14 cellular contexts compared by ENCODE assay signal in the genomic region with DNA sequence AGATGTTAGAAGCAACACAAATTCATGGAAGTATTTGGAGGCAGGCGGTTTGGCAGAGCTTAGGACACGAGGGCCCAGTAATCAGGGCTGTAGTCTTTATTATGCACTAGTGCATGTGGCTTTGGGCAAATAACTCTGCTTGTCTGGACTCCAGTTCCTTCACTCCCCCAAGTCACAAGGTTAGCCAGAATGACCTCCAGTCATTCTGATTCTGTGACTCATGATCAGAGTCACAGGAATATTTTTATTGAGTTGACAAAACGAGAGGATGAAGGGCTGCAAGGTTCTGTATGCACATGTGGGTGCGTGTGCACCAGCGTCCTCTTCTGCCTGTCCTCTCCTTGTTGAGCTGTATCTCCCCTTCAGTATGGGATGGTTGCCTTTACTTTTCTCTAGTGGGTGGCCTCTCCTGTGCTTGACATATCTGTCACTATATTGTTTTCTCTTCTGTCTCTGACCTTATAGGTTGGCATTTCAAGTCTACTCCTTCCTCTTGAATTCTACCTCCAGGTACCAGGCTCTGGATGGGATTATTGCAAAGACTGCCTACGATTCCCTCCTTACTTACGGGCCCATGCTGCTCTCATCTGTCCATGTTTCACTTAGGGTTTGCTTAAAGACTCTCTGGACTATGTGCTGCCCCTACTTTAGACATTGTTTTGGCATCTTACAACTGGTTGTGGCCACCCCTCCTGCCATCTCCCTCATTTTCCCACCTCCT.
DNase-seq lines count a peak whose midpoint lies in the region; ATAC-seq and TF ChIP-seq lines count a peak whose summit lies in the region.
"Had no signal": no experiment of that assay in that cellular context is flagged by ENCODE, and none has a peak within 500 bp of the region (broad histone marks: within the 10 kb centered on the region; RNA-seq: fewer than 3 reads in every experiment).

No MANE protein-coding gene starts in this region.

- no peak overlapping the region for H3K9ac ChIP-seq in neuronal stem cell (ENCODE audit: low read depth, low read length, poor library complexity)

- H3K23ac ChIP-seq in neuronal stem cell (ENCODE audit: low read depth, low read length, poor library complexity) = no peak overlapping the region

- no peak overlapping the region for H2BK5ac ChIP-seq in neuronal stem cell (ENCODE audit: low read length)

- no peak overlapping the region for H4K91ac ChIP-seq in neuronal stem cell (ENCODE audit: low read depth, low read length, poor library complexity)

- peaks cover 0 to 2% of the 10 kb centered on the region in 2 donors for H3K4me1 ChIP-seq in neuronal stem cell (ENCODE audit: control insufficient read depth in 2 of 2, insufficient read depth in 1 of 2, low read depth in 1 of 2, low read length in 2 of 2)
- H3K4me1 ChIP-seq: upper lobe of left lung had no signal

- H3K79me1 ChIP-seq in neuronal stem cell (ENCODE audit: low read depth, low read length) = no peaks in the 10 kb centered on the region

- no peak overlapping the region for H3K4ac ChIP-seq in neuronal stem cell (ENCODE audit: low read length)

- H3K27ac ChIP-seq in neuronal stem cell (replicated peaks; ENCODE audit: low read length) = no peak overlapping the region
- H3K27ac ChIP-seq: upper lobe of left lung had no signal

- no peak overlapping the region for H2AFZ ChIP-seq in neuronal stem cell (ENCODE audit: low read length)

- no CpG with 5 or more reads among the region's 7 CpGs for WGBS in neuronal stem cell (ENCODE audit: extremely low coverage in 2 of 2, insufficient read length in 2 of 2, insufficient replicate concordance in 1 of 2), 2 donors

- no peak overlapping the region for H3K4me3 ChIP-seq in fibroblast of the aortic adventitia (ENCODE audit: low read depth, low read length)
- no peak overlapping the region for H3K4me3 ChIP-seq in neuronal stem cell (ENCODE audit: low read length in 2 of 2)
- H3K4me3 ChIP-seq: upper lobe of left lung had no signal

- no peak overlapping the region for H3K4me2 ChIP-seq in neuronal stem cell (ENCODE audit: insufficient read depth, low read length, poor library complexity, severe bottlenecking)

- DNase-seq in Right ventricle myocardium superior (no peak), Right ventricle myocardium inferior (ENCODE audit: missing footprints) (no peak), WTC11 (ENCODE audit: low spot score) (no peak), fibroblast of the aortic adventitia (ENCODE audit: low read depth) (peak; percentile 25), neuronal stem cell (ENCODE audit: low spot score) (no peak)
- DNase-seq in stimulated activated naive B cell treated with anti-CD40 and anti-IgM and Interleukin-4, amounts not matched to agents 10 μg/mL and 1 μg/mL and 100 μg/mL, for 72 hours = no peak
- no peak for DNase-seq in stimulated activated CD4-positive, alpha-beta T cell treated with anti-CD3 and anti-CD28 coated beads, Interleukin-2, amount 100 ng/mL, for 48 hours
- DNase-seq: amniotic stem cell, GDM1, NCI-H1694 treated with DMSO at 0.1 percent for 48 hours, small intestine, upper lobe of left lung had no signal

- POLR2A ChIA-PET in WTC11 (lab: Charles Lee) = no interaction called here

- intact Hi-C loops in Right ventricle myocardium superior (cut with DNase I) = no loop called here
- intact Hi-C loops in Right ventricle myocardium inferior (cut with DNase I) = no loop called here

- no peak overlapping the region for H2BK12ac ChIP-seq in neuronal stem cell (ENCODE audit: low read length)

- no peaks in the 10 kb centered on the region for H3K4me1 Mint-ChIP-seq in WTC11
- H3K4me1 Mint-ChIP-seq in stimulated activated naive B cell treated with anti-CD40 and anti-IgM and Interleukin-4, amounts not matched to agents 10 μg/mL and 1 μg/mL and 100 μg/mL, for 72 hours = peaks cover 0 to 8% of the 10 kb centered on the region in 2 donors

- no peak overlapping the region for H4K8ac ChIP-seq in neuronal stem cell (ENCODE audit: low read depth, low read length)

- no peak overlapping the region for H2BK120ac ChIP-seq in neuronal stem cell (ENCODE audit: low read depth, low read length)

- H3K9me3 ChIP-seq in neuronal stem cell (replicated peaks in 1 of 2; ENCODE audit: control insufficient read depth in 2 of 2, insufficient read depth in 1 of 2, low read depth in 1 of 2, low read length in 2 of 2) = no peaks in the 10 kb centered on the region
- H3K9me3 ChIP-seq: upper lobe of left lung had no signal

- H3K27me3 ChIP-seq in neuronal stem cell (ENCODE audit: control insufficient read depth in 3 of 3, insufficient read depth in 3 of 3, low read depth in 1 of 3, low read length in 3 of 3) = no peaks in the 10 kb centered on the region
- H3K27me3 ChIP-seq: upper lobe of left lung had no signal

- no peak overlapping the region for H2AK5ac ChIP-seq in neuronal stem cell (ENCODE audit: low read depth, low read length)

- no peaks in the 10 kb centered on the region for H3K36me3 ChIP-seq in neuronal stem cell (replicated peaks in 1 of 2; ENCODE audit: control insufficient read depth in 2 of 2, insufficient read depth in 2 of 2, low read length in 2 of 2)

- H3K27me3 Mint-ChIP-seq in WTC11 (ENCODE audit: low read depth) = no peaks in the 10 kb centered on the region
- no peaks in the 10 kb centered on the region for H3K27me3 Mint-ChIP-seq in stimulated activated naive B cell treated with anti-CD40 and anti-IgM and Interleukin-4, amounts not matched to agents 10 μg/mL and 1 μg/mL and 100 μg/mL, for 72 hours

- TF ChIP-seq CTCF in WTC11 (IDR thresholded peaks at IDR 0.05) = no peak
- TF ChIP-seq CTCF in fibroblast of the aortic adventitia (IDR thresholded peaks at IDR 0.05; ENCODE audit: insufficient read depth, low read length) = no peak

- ATAC-seq in Right ventricle myocardium superior (ENCODE audit: poor library complexity) (peak; percentile 48), Right ventricle myocardium inferior (no peak), WTC11 (no peak), GM21619 (IDR thresholded peaks at IDR 0.05; ENCODE audit: unreplicated experiment) (no peak)
- ATAC-seq in stimulated activated naive B cell treated with anti-CD40 and anti-IgM and Interleukin-4, amounts not matched to agents 10 μg/mL and 1 μg/mL and 100 μg/mL, for 72 hours (replicated peaks) = no peak

- H3K36me3 Mint-ChIP-seq in WTC11 = peaks cover 15% of the 10 kb centered on the region
- peaks cover 19 to 52% of the 10 kb centered on the region in 2 donors for H3K36me3 Mint-ChIP-seq in stimulated activated naive B cell treated with anti-CD40 and anti-IgM and Interleukin-4, amounts not matched to agents 10 μg/mL and 1 μg/mL and 100 μg/mL, for 72 hours

- H3K14ac ChIP-seq in neuronal stem cell (ENCODE audit: low read length) = no peak overlapping the region

- H2BK15ac ChIP-seq in neuronal stem cell (ENCODE audit: low read length) = no peak overlapping the region

- H3K4me3 Mint-ChIP-seq in WTC11 = no peak overlapping the region
- H3K4me3 Mint-ChIP-seq in stimulated activated naive B cell treated with anti-CD40 and anti-IgM and Interleukin-4, amounts not matched to agents 10 μg/mL and 1 μg/mL and 100 μg/mL, for 72 hours = no peak overlapping the region
- H3K4me3 Mint-ChIP-seq: T-helper 1 cell treated with Interleukin-12 subunit alpha and Interleukin-12 subunit beta and Interleukin-4 antibody, amounts not matched to agents 30 μg/mL and 1 μg/mL, for 36 hours had no signal

- CTCF ChIA-PET in WTC11 (lab: Charles Lee) = interaction anchor here (0.5 to 1.0 kb wide), 3 partner anchors 13 to 365 kb away, joined by 3 read pairs; no protein-coding TSS in a partner anchor

- no peak overlapping the region for H3K18ac ChIP-seq in neuronal stem cell (ENCODE audit: low read length)

- no peaks in the 10 kb centered on the region for H3K9me3 Mint-ChIP-seq in WTC11
- no peaks in the 10 kb centered on the region for H3K9me3 Mint-ChIP-seq in stimulated activated naive B cell treated with anti-CD40 and anti-IgM and Interleukin-4, amounts not matched to agents 10 μg/mL and 1 μg/mL and 100 μg/mL, for 72 hours
- H3K9me3 Mint-ChIP-seq: T-helper 1 cell treated with Interleukin-12 subunit alpha and Interleukin-12 subunit beta and Interleukin-4 antibody, amounts not matched to agents 30 μg/mL and 1 μg/mL, for 36 hours had no signal

- H3K27ac Mint-ChIP-seq in WTC11 = peak overlapping the region; percentile 9; the same call in 1 of the 2 replicates
- H3K27ac Mint-ChIP-seq in stimulated activated naive B cell treated with anti-CD40 and anti-IgM and Interleukin-4, amounts not matched to agents 10 μg/mL and 1 μg/mL and 100 μg/mL, for 72 hours = peak overlapping the region; percentile 49
- H3K27ac Mint-ChIP-seq: T-helper 1 cell treated with Interleukin-12 subunit alpha and Interleukin-12 subunit beta and Interleukin-4 antibody, amounts not matched to agents 30 μg/mL and 1 μg/mL, for 36 hours had no signal

TF ChIP-seq in WTC11, 78 proteins besides CTCF, POLR2A, EP300 and RAD21 (continues in another document):
- TF ChIP-seq, protein P1, sequence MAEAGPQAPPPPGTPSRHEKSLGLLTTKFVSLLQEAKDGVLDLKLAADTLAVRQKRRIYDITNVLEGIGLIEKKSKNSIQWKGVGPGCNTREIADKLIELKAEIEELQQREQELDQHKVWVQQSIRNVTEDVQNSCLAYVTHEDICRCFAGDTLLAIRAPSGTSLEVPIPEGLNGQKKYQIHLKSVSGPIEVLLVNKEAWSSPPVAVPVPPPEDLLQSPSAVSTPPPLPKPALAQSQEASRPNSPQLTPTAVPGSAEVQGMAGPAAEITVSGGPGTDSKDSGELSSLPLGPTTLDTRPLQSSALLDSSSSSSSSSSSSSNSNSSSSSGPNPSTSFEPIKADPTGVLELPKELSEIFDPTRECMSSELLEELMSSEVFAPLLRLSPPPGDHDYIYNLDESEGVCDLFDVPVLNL (CRISPR knock-in tag; IDR thresholded peaks at IDR 0.05; ENCODE audit: borderline replicate concordance, low read depth) = no peak
- no peak for TF ChIP-seq CREB1 (CRISPR knock-in tag; IDR thresholded peaks at IDR 0.05)
- TF ChIP-seq, protein P2, sequence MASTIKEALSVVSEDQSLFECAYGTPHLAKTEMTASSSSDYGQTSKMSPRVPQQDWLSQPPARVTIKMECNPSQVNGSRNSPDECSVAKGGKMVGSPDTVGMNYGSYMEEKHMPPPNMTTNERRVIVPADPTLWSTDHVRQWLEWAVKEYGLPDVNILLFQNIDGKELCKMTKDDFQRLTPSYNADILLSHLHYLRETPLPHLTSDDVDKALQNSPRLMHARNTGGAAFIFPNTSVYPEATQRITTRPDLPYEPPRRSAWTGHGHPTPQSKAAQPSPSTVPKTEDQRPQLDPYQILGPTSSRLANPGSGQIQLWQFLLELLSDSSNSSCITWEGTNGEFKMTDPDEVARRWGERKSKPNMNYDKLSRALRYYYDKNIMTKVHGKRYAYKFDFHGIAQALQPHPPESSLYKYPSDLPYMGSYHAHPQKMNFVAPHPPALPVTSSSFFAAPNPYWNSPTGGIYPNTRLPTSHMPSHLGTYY (CRISPR knock-in tag; IDR thresholded peaks at IDR 0.05) = no peak
- no peak for TF ChIP-seq ZNF317 (CRISPR knock-in tag; IDR thresholded peaks at IDR 0.05; ENCODE audit: borderline replicate concordance, low read depth)
- TF ChIP-seq HMGA2 (CRISPR knock-in tag; IDR thresholded peaks at IDR 0.05) = no peak
- TF ChIP-seq ZBTB21 (CRISPR knock-in tag; IDR thresholded peaks at IDR 0.05; ENCODE audit: borderline replicate concordance) = no peak
